ENCODE assay signal across 9 cellular contexts in genomic region chr4:88818650-88819470, GRCh38.
DNase-seq lines count a peak whose midpoint lies in the region; ATAC-seq and TF ChIP-seq lines count a peak whose summit lies in the region.
"Had no signal": no experiment of that assay in that cellular context is flagged by ENCODE, and none has a peak within 500 bp of the region (broad histone marks: within the 10 kb centered on the region; RNA-seq: fewer than 3 reads in every experiment).

No MANE protein-coding gene starts in this region.

- H3K9me3 Mint-ChIP-seq in CD14-positive monocyte: no peaks in the 10 kb centered on the region
- no peaks in the 10 kb centered on the region for H3K9me3 Mint-ChIP-seq in activated CD4-positive, alpha-beta T cell treated with anti-CD3 and anti-CD28 coated beads, Interleukin-2, amount 10 ng/mL, durations not matched to agents 7 days and 5 days
- H3K9me3 Mint-ChIP-seq in naive thymus-derived CD8-positive, alpha-beta T cell: no peaks in the 10 kb centered on the region
- H3K9me3 Mint-ChIP-seq: natural killer cell treated with Interleukin-12 subunit alpha and Interleukin-12 subunit beta and Interleukin-15 and Interleukin-18, amount 100 ng/mL, for 72 hours had no signal

- no peak for DNase-seq in CD14-positive monocyte (ENCODE audit: low spot score)
- peak; percentile 42 for DNase-seq in NCI-H2227 (lab: John Stamatoyannopoulos, UW; ENCODE audit: unreplicated experiment)
- DNase-seq in activated CD4-positive, alpha-beta T cell treated with anti-CD3 and anti-CD28 coated beads, Interleukin-2, amount 10 ng/mL, durations not matched to agents 7 days and 5 days: peak; percentile 56
- DNase-seq in epithelial cell of proximal tubule (ENCODE audit: low read depth): no peak
- peak in 9 of 10 donors; percentile 5 to 67 (median 31) for DNase-seq in naive thymus-derived CD8-positive, alpha-beta T cell
- DNase-seq in ureter (ENCODE audit: low spot score): peak; percentile 54

- intact Hi-C loops in CD14-positive monocyte (cut with micrococcal nuclease): loop anchor here (5.0 to 10.0 kb wide), 2 partner anchors 203 to 286 kb away; no protein-coding TSS in a partner anchor

- peaks cover 0 to 2% (median 0%) of the 10 kb centered on the region in 3 donors for H3K27me3 Mint-ChIP-seq in CD14-positive monocyte (ENCODE audit: low read depth in 3 of 3)
- H3K27me3 Mint-ChIP-seq in activated CD4-positive, alpha-beta T cell treated with anti-CD3 and anti-CD28 coated beads, Interleukin-2, amount 10 ng/mL, durations not matched to agents 7 days and 5 days: peaks cover 7% of the 10 kb centered on the region
- H3K27me3 Mint-ChIP-seq in naive thymus-derived CD8-positive, alpha-beta T cell: peaks cover 0 to 4% (median 0%) of the 10 kb centered on the region in 5 donors
- H3K27me3 Mint-ChIP-seq: natural killer cell treated with Interleukin-12 subunit alpha and Interleukin-12 subunit beta and Interleukin-15 and Interleukin-18, amount 100 ng/mL, for 72 hours had no signal

- H3K27ac Mint-ChIP-seq in CD14-positive monocyte: peak overlapping the region in 5 of 7 donors; percentile 8 to 73 (median 32)
- peak overlapping the region; percentile 43 for H3K27ac Mint-ChIP-seq in activated CD4-positive, alpha-beta T cell treated with anti-CD3 and anti-CD28 coated beads, Interleukin-2, amount 10 ng/mL, durations not matched to agents 7 days and 5 days
- H3K27ac Mint-ChIP-seq in naive thymus-derived CD8-positive, alpha-beta T cell: peak overlapping the region in 4 of 10 donors; percentile 16 to 43 (median 34)

- H3K4me1 Mint-ChIP-seq in CD14-positive monocyte: peaks cover 54% of the 10 kb centered on the region
- peaks cover 46% of the 10 kb centered on the region for H3K4me1 Mint-ChIP-seq in activated CD4-positive, alpha-beta T cell treated with anti-CD3 and anti-CD28 coated beads, Interleukin-2, amount 10 ng/mL, durations not matched to agents 7 days and 5 days
- H3K4me1 Mint-ChIP-seq in naive thymus-derived CD8-positive, alpha-beta T cell: peaks cover 6 to 32% (median 20%) of the 10 kb centered on the region in 4 donors

- CTCF ChIA-PET in activated CD4-positive, alpha-beta T cell treated with anti-CD3 and anti-CD28 coated beads, Interleukin-2, amount 10 ng/mL, durations not matched to agents 7 days and 5 days (lab: Charles Lee): interaction anchor here (0.7 to 4.2 kb wide), 7 partner anchors 11 to 295 kb away, joined by 3 to 32 read pairs (median 4); no protein-coding TSS in a partner anchor

- peak overlapping the region in 1 of 2 donors; percentile 15 for H3K4me3 Mint-ChIP-seq in CD14-positive monocyte
- peak overlapping the region; percentile 23 for H3K4me3 Mint-ChIP-seq in activated CD4-positive, alpha-beta T cell treated with anti-CD3 and anti-CD28 coated beads, Interleukin-2, amount 10 ng/mL, durations not matched to agents 7 days and 5 days
- H3K4me3 Mint-ChIP-seq in naive thymus-derived CD8-positive, alpha-beta T cell: peak overlapping the region in 1 of 10 donors; percentile 29
- H3K4me3 Mint-ChIP-seq: natural killer cell treated with Interleukin-12 subunit alpha and Interleukin-12 subunit beta and Interleukin-15 and Interleukin-18, amount 100 ng/mL, for 72 hours had no signal

- H3K36me3 Mint-ChIP-seq in CD14-positive monocyte: peaks cover 5% of the 10 kb centered on the region in 2 donors
- peaks cover 6% of the 10 kb centered on the region for H3K36me3 Mint-ChIP-seq in activated CD4-positive, alpha-beta T cell treated with anti-CD3 and anti-CD28 coated beads, Interleukin-2, amount 10 ng/mL, durations not matched to agents 7 days and 5 days (ENCODE audit: low read depth)
- H3K36me3 Mint-ChIP-seq in naive thymus-derived CD8-positive, alpha-beta T cell: no peaks in the 10 kb centered on the region
- H3K36me3 Mint-ChIP-seq: natural killer cell treated with Interleukin-12 subunit alpha and Interleukin-12 subunit beta and Interleukin-15 and Interleukin-18, amount 100 ng/mL, for 72 hours had no signal

- POLR2A ChIA-PET in activated CD4-positive, alpha-beta T cell treated with anti-CD3 and anti-CD28 coated beads, Interleukin-2, amount 10 ng/mL, durations not matched to agents 7 days and 5 days (lab: Charles Lee): no interaction called here
- POLR2A ChIA-PET in naive thymus-derived CD8-positive, alpha-beta T cell (lab: Charles Lee): interaction anchor here (1.2 kb wide), 1 partner anchor 204 kb away, joined by 4 read pairs; no protein-coding TSS in a partner anchor

- peak; percentile 76 for TF ChIP-seq CTCF in CD14-positive monocyte (IDR thresholded peaks at IDR 0.05)
- TF ChIP-seq CTCF in epithelial cell of proximal tubule (conservative IDR thresholded peaks at IDR 0.05; ENCODE audit: low read depth, low read length): peak; percentile 79

- ATAC-seq in GM21786 (IDR thresholded peaks at IDR 0.05; ENCODE audit: unreplicated experiment) (peak; percentile 39), GM19397 (IDR thresholded peaks at IDR 0.05; ENCODE audit: unreplicated experiment) (no peak)
- ATAC-seq in naive thymus-derived CD8-positive, alpha-beta T cell: no peak

- no peak overlapping the region for H3K4me3 ChIP-seq in epithelial cell of proximal tubule (ENCODE audit: low read depth, low read length)

Comparison
In these comparisons a context has a peak if more than half of its experiments do, and no peak if none do; other contexts are left out.
1. DNase-seq: peak in NCI-H2227 (single experiment), activated CD4-positive, alpha-beta T cell treated with anti-CD3 and anti-CD28 coated beads, Interleukin-2, amount 10 ng/mL, durations not matched to agents 7 days and 5 days (single experiment), naive thymus-derived CD8-positive, alpha-beta T cell (9 of 10) and ureter (single experiment); none in CD14-positive monocyte (single experiment) and epithelial cell of proximal tubule (single experiment).